ENCODE assay signal across 8 cellular contexts in genomic region chr1:172727956-172728603, GRCh38.
DNase-seq lines count a peak whose midpoint lies in the region; ATAC-seq, FAIRE-seq and TF ChIP-seq lines count a peak whose summit lies in the region.

No MANE protein-coding gene starts in this region.

- TF ChIP-seq CTCF in endothelial cell (IDR thresholded peaks at IDR 0.05; ENCODE audit: unreplicated experiment) = peak; percentile 91

- no peaks in the 10 kb centered on the region for H3K9me3 ChIP-seq in small intestine (ENCODE audit: control insufficient read depth, low read depth)

- no peaks in the 10 kb centered on the region for H3K4me1 ChIP-seq in small intestine (ENCODE audit: control insufficient read depth in 2 of 2, insufficient read depth in 1 of 2, low read depth in 1 of 2, low read length in 1 of 2)

- H3K27ac Mint-ChIP-seq in endothelial cell (ENCODE audit: unreplicated experiment) = no peak overlapping the region

- H3K27ac ChIP-seq in small intestine (ENCODE audit: low read depth in 1 of 2, low read length in 1 of 2) = no peak overlapping the region

- peaks cover 16% of the 10 kb centered on the region for H3K36me3 Mint-ChIP-seq in endothelial cell (ENCODE audit: low read depth, unreplicated experiment)

- H3K4me1 Mint-ChIP-seq in endothelial cell (ENCODE audit: unreplicated experiment) = no peaks in the 10 kb centered on the region

- H3K36me3 ChIP-seq in small intestine (ENCODE audit: control insufficient read depth in 2 of 2, insufficient read depth in 2 of 2, low read length in 2 of 2) = no peaks in the 10 kb centered on the region

- ATAC-seq in activated CD4-positive, CD25-positive, alpha-beta regulatory T cell treated with anti-CD3 and anti-CD28 coated beads, Interleukin-2, amount 50 U/mL, for 24 hours = peak; percentile 79 to 86
- ATAC-seq in HG03442 (IDR thresholded peaks at IDR 0.05; ENCODE audit: unreplicated experiment) = peak; percentile 49
- no peak for ATAC-seq in HG03280 (IDR thresholded peaks at IDR 0.05; ENCODE audit: unreplicated experiment)
- no peak for ATAC-seq in HG03135 (IDR thresholded peaks at IDR 0.05; ENCODE audit: unreplicated experiment)

- H3K27me3 ChIP-seq in small intestine (ENCODE audit: control insufficient read depth in 2 of 2, insufficient read depth in 2 of 2, low read length in 2 of 2) = no peaks in the 10 kb centered on the region

- H3K4me3 Mint-ChIP-seq in endothelial cell (ENCODE audit: unreplicated experiment) = peak overlapping the region; percentile 19

- H3K27me3 Mint-ChIP-seq in endothelial cell (ENCODE audit: unreplicated experiment) = no peaks in the 10 kb centered on the region

- DNase-seq in activated CD4-positive, CD25-positive, alpha-beta regulatory T cell treated with anti-CD3 and anti-CD28 coated beads, Interleukin-2, amount 50 U/mL, for 72 hours = no peak
- DNase-seq in SKM-1 treated with dmso at 0.1 percent for 144 hours (lab: John Stamatoyannopoulos, UW; ENCODE audit: unreplicated experiment) = peak; percentile 91
- no peak for DNase-seq in endothelial cell (ENCODE audit: low spot score)
- peak; percentile 42 for DNase-seq in small intestine

- no peak for FAIRE-seq in small intestine (lab: Jason Lieb, UNC)

- WGBS in small intestine, 3 donors = 100% methylated on average over 1 of the region's 1 CpG

- no peak overlapping the region for H3K4me3 ChIP-seq in small intestine (ENCODE audit: low read depth in 1 of 2, low read length in 2 of 2)

- peaks cover 6% of the 10 kb centered on the region for H3K9me3 Mint-ChIP-seq in endothelial cell (ENCODE audit: unreplicated experiment)

Comparison
In these comparisons a context has a peak if more than half of its experiments do, and no peak if none do; other contexts are left out.
1. ATAC-seq: peak in activated CD4-positive, CD25-positive, alpha-beta regulatory T cell treated with anti-CD3 and anti-CD28 coated beads, Interleukin-2, amount 50 U/mL, for 24 hours (2 of 2) and HG03442 (single experiment); none in HG03280 (single experiment) and HG03135 (single experiment).
2. DNase-seq: peak in SKM-1 treated with dmso at 0.1 percent for 144 hours (single experiment) and small intestine (single experiment); none in activated CD4-positive, CD25-positive, alpha-beta regulatory T cell treated with anti-CD3 and anti-CD28 coated beads, Interleukin-2, amount 50 U/mL, for 72 hours (single experiment) and endothelial cell (single experiment).